Comparison of ENCODE assay signal across 24 cellular contexts in the genomic region with DNA sequence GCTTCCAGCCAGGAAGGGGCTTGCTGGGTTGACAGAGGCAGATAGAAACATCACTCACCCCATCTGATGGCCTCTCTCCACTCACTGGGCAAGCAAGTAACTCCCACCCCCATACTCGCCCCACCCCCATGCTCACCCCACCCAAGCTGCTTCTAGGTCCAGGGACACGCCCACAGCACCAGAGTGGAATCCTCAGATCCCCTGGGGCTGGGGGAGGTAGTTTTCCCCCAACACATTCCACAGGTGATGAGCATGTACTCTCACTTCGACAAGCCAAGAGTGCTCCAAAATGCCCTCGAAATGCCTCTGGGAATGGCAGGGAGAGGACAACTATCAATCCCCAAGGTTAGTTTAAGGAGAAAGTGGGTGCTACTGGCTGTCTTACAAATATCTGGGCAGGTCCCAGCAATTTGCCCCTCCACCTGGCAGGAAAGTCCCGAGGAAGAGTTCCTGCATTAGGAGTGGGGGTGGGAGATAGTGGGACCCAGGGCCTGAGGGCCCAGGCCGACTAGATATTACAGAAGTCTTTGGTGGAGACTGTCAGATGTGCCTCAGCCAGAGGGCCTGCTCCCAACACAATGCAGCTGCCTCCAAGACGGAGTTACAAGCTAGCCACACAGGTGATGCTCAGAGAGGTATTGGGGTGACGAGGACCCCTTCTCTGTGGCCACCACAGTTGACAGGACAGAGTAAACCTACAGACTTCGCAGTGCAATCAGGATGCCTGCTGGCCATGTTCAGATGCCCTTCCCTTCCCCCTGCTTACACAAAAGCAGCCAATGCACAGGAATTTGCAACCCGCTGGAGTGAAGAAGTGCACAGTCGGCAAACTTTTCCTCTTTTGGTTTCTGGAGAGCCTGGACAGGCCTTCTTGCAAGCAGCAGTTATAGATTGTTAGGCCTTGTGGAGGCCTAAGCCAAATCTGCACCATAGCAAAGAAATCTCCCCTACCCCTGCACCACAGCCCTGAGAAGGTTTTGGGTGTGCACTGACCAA. TPM values are rescaled to one million over a fixed set of nuclear protein-coding genes. Genes with fewer than 3 reads are reported as not detected.
DNase-seq lines count a peak whose midpoint lies in the region; ATAC-seq, FAIRE-seq and TF ChIP-seq lines count a peak whose summit lies in the region.
"Had no signal": no experiment of that assay in that cellular context is flagged by ENCODE, and none has a peak within 500 bp of the region (broad histone marks: within the 10 kb centered on the region; RNA-seq: fewer than 3 reads in every experiment).

No MANE protein-coding gene starts in this region.

- TF ChIP-seq RAD21 in A549 (conservative IDR thresholded peaks at IDR 0.05 in 1 of 2, IDR thresholded peaks at IDR 0.05 in 1 of 2), result no peak

- no peak overlapping the region for H3K4me3 ChIP-seq in A549
- H3K4me3 ChIP-seq: testis, vagina had no signal

- H3K4me3 Mint-ChIP-seq in chondrocyte (ENCODE audit: unreplicated experiment), result no peak overlapping the region
- H3K4me3 Mint-ChIP-seq in nephron progenitor cell, result peak overlapping the region; percentile 60
- no peak overlapping the region for H3K4me3 Mint-ChIP-seq in activated CD4-positive, alpha-beta T cell treated with anti-CD3 and anti-CD28 coated beads, Interleukin-2, amount 10 ng/mL, durations not matched to agents 7 days and 5 days
- H3K4me3 Mint-ChIP-seq: natural killer cell treated with Interleukin-12 subunit alpha and Interleukin-12 subunit beta and Interleukin-15 and Interleukin-18, amount 100 ng/mL, for 72 hours had no signal

- TF ChIP-seq CTCF in A549 (IDR thresholded peaks at IDR 0.05) (no peak), chondrocyte (IDR thresholded peaks at IDR 0.05) (no peak), nephron progenitor cell (IDR thresholded peaks at IDR 0.05) (no peak)

- H3K9me3 Mint-ChIP-seq in chondrocyte (ENCODE audit: low read depth), result no peaks in the 10 kb centered on the region
- H3K9me3 Mint-ChIP-seq in nephron progenitor cell, result no peaks in the 10 kb centered on the region
- H3K9me3 Mint-ChIP-seq in activated CD4-positive, alpha-beta T cell treated with anti-CD3 and anti-CD28 coated beads, Interleukin-2, amount 10 ng/mL, durations not matched to agents 7 days and 5 days, result no peaks in the 10 kb centered on the region
- H3K9me3 Mint-ChIP-seq: activated T-cell treated with anti-CD3 and anti-CD28 coated beads, Interleukin-2, amount 50 U/mL, for 72 hours; CD4-positive, alpha-beta T cell; natural killer cell treated with Interleukin-12 subunit alpha and Interleukin-12 subunit beta and Interleukin-15 and Interleukin-18, amount 100 ng/mL, for 72 hours; T-cell had no signal

- no peak for TF ChIP-seq POLR2A in A549 (IDR thresholded peaks at IDR 0.05; ENCODE audit: low read length)

- ATAC-seq in A549, result no peak
- ATAC-seq: activated T-cell treated with anti-CD3 and anti-CD28 coated beads, Interleukin-2, amount 50 U/mL, for 72 hours; natural killer cell treated with Interleukin-12 subunit alpha and Interleukin-12 subunit beta and Interleukin-15 and Interleukin-18, amount 100 ng/mL, for 72 hours; T-cell had no signal

- H3K36me3 Mint-ChIP-seq in chondrocyte (ENCODE audit: low read depth), result no peaks in the 10 kb centered on the region
- no peaks in the 10 kb centered on the region for H3K36me3 Mint-ChIP-seq in nephron progenitor cell (ENCODE audit: low read depth)
- no peaks in the 10 kb centered on the region for H3K36me3 Mint-ChIP-seq in activated CD4-positive, alpha-beta T cell treated with anti-CD3 and anti-CD28 coated beads, Interleukin-2, amount 10 ng/mL, durations not matched to agents 7 days and 5 days (ENCODE audit: low read depth)
- H3K36me3 Mint-ChIP-seq: natural killer cell treated with Interleukin-12 subunit alpha and Interleukin-12 subunit beta and Interleukin-15 and Interleukin-18, amount 100 ng/mL, for 72 hours; T-cell had no signal

- peaks cover 16% of the 10 kb centered on the region for H3K4me1 Mint-ChIP-seq in chondrocyte (ENCODE audit: low read depth)
- H3K4me1 Mint-ChIP-seq in nephron progenitor cell, result peaks cover 16% of the 10 kb centered on the region
- peaks cover 11% of the 10 kb centered on the region for H3K4me1 Mint-ChIP-seq in activated CD4-positive, alpha-beta T cell treated with anti-CD3 and anti-CD28 coated beads, Interleukin-2, amount 10 ng/mL, durations not matched to agents 7 days and 5 days

- no peaks in the 10 kb centered on the region for H3K9me3 ChIP-seq in A549
- H3K9me3 ChIP-seq: testis, vagina had no signal

- CTCF ChIA-PET in A549 (lab: Yijun Ruan, JAX), result interaction anchor here (0.8 to 16.5 kb wide), 12 partner anchors 12 to 328 kb away, joined by 3 to 424 read pairs (median 5); partner anchors contain the start of gene STK33
- CTCF ChIA-PET in activated CD4-positive, alpha-beta T cell treated with anti-CD3 and anti-CD28 coated beads, Interleukin-2, amount 10 ng/mL, durations not matched to agents 7 days and 5 days (lab: Charles Lee), result interaction anchor here (0.6 to 1.3 kb wide), 2 partner anchors 12 to 336 kb away, joined by 3 read pairs; no protein-coding TSS in a partner anchor

- POLR2A ChIA-PET in A549 (lab: Yijun Ruan, JAX), result no interaction called here
- POLR2A ChIA-PET in activated CD4-positive, alpha-beta T cell treated with anti-CD3 and anti-CD28 coated beads, Interleukin-2, amount 10 ng/mL, durations not matched to agents 7 days and 5 days (lab: Charles Lee), result no interaction called here

- no peak for FAIRE-seq in A549 (lab: Jason Lieb, UNC)

- 85% methylated on average over 10 of the region's 11 CpGs for WGBS in A549 (ENCODE audit: missing lambda C conversion rate)

- peaks cover 4% of the 10 kb centered on the region; the same call in 1 of the 3 replicates for H3K4me1 ChIP-seq in A549
- H3K4me1 ChIP-seq: testis had no signal

- no peak overlapping the region for H3K4me2 ChIP-seq in A549

- TF ChIP-seq EP300 in A549 (IDR thresholded peaks at IDR 0.05), result no peak

- H3K27me3 Mint-ChIP-seq in chondrocyte (ENCODE audit: low read depth), result peaks cover 63% of the 10 kb centered on the region
- peaks cover 89% of the 10 kb centered on the region for H3K27me3 Mint-ChIP-seq in nephron progenitor cell (ENCODE audit: low read depth, poor library complexity)
- peaks cover 76% of the 10 kb centered on the region for H3K27me3 Mint-ChIP-seq in activated CD4-positive, alpha-beta T cell treated with anti-CD3 and anti-CD28 coated beads, Interleukin-2, amount 10 ng/mL, durations not matched to agents 7 days and 5 days

- no peak overlapping the region for H3K27ac ChIP-seq in A549
- H3K27ac ChIP-seq: 22Rv1, dorsolateral prefrontal cortex, testis, vagina had no signal

- no peak overlapping the region for H3K27ac Mint-ChIP-seq in chondrocyte (ENCODE audit: unreplicated experiment)
- no peak overlapping the region for H3K27ac Mint-ChIP-seq in nephron progenitor cell
- H3K27ac Mint-ChIP-seq in activated CD4-positive, alpha-beta T cell treated with anti-CD3 and anti-CD28 coated beads, Interleukin-2, amount 10 ng/mL, durations not matched to agents 7 days and 5 days, result no peak overlapping the region
- H3K27ac Mint-ChIP-seq: activated T-cell treated with anti-CD3 and anti-CD28 coated beads, Interleukin-2, amount 50 U/mL, for 72 hours; CD4-positive, alpha-beta T cell; natural killer cell treated with Interleukin-12 subunit alpha and Interleukin-12 subunit beta and Interleukin-15 and Interleukin-18, amount 100 ng/mL, for 72 hours; T-cell had no signal

- DNase-seq in NCI-H82 (lab: John Stamatoyannopoulos, UW) (peak; percentile 18), NCI-H82 treated with DMSO at 0.1 percent for 48 hours (lab: John Stamatoyannopoulos, UW; ENCODE audit: unreplicated experiment) (no peak), A549 (ENCODE audit: low read depth in 1 of 2, low spot score in 1 of 2) (no peak), chondrocyte (ENCODE audit: low spot score) (peak; percentile 49), nephron progenitor cell (no peak), T1000 (lab: John Stamatoyannopoulos, UW) (no peak), activated gamma-delta T cell (lab: John Stamatoyannopoulos, UW) (no peak)
- no peak for DNase-seq in activated CD4-positive, alpha-beta T cell treated with anti-CD3 and anti-CD28 coated beads, Interleukin-2, amount 10 ng/mL, durations not matched to agents 7 days and 5 days
- DNase-seq: activated T-cell treated with anti-CD3 and anti-CD28 coated beads, Interleukin-2, amount 50 U/mL, for 72 hours; NCI-H1417 treated with DMSO at 0.1 percent for 48 hours; NCI-H2081 treated with DMSO at 0.1 percent for 48 hours; NCI-H226; stimulated activated CD4-positive, alpha-beta T cell treated with anti-CD3 and anti-CD28 coated beads, Interleukin-15, amount 100 ng/mL, for 24 hours; stimulated activated naive CD4-positive, alpha-beta T cell; testis had no signal

TF ChIP-seq in A549, 52 proteins besides CTCF, POLR2A, EP300 and RAD21:
- TF ChIP-seq GATA3 (IDR thresholded peaks at IDR 0.05; ENCODE audit: borderline replicate concordance) (no peak), MAFK (IDR thresholded peaks at IDR 0.05; ENCODE audit: partially characterized antibody) (peak; percentile 95), ZSCAN20 (CRISPR knock-in tag; IDR thresholded peaks at IDR 0.05) (no peak), BCL3 (IDR thresholded peaks at IDR 0.05) (no peak), TFCP2L1 (CRISPR knock-in tag; IDR thresholded peaks at IDR 0.05) (no peak)

RNA-seq across cellular contexts. Expression of gene LMO1, which starts 2.9 kb away (rescaled TPM):
- polyA plus RNA-seq in A549 (2011; rRNA removed), result 0.18 and 1.3 TPM in 2 replicates
- polyA plus RNA-seq in A549 (2012; cell fraction: cytosol; rRNA removed), result 0.99 and 1.2 TPM in 2 replicates
- 1.3 and 1.4 TPM in 2 replicates for polyA plus RNA-seq in A549 (2012; cell fraction: nucleus; rRNA removed)
- polyA plus RNA-seq in A549 (2017; fragmentation: RNase III; extraction: RNeasy Plus Mini Kit Qiagen cat#74134 plus additional on column Dnase treatment), result 1.1 to 3.1 TPM (median 2.7 TPM) in 3 replicates
- polyA minus RNA-seq in A549 (2011; rRNA and poly(A)+ RNA removed), result 0.83 TPM in 1 of 2 replicates, not detected in the other
- total RNA-seq in chondrocyte, result not detected in 3 replicates
- total RNA-seq in activated CD4-positive, alpha-beta T cell treated with anti-CD3 and anti-CD28 coated beads, Interleukin-2, amount 10 ng/mL, durations not matched to agents 7 days and 5 days, result not detected
- total RNA-seq: activated CD8-positive, alpha-beta memory T cell treated with anti-CD3 and anti-CD28 coated beads for 36 hours; CD4-positive, alpha-beta T cell; liver; natural killer cell treated with Interleukin-12 subunit alpha and Interleukin-12 subunit beta and Interleukin-15 and Interleukin-18, amount 100 ng/mL, for 72 hours; SK-MEL-5; T-cell; vagina had no signal
- polyA plus RNA-seq: liver had no signal

Comparison
In these comparisons a context has a peak if more than half of its experiments do, and no peak if none do; other contexts are left out.
1. DNase-seq: peak in NCI-H82 (single experiment) and chondrocyte (single experiment); none in NCI-H82 treated with DMSO at 0.1 percent for 48 hours (single experiment), A549 (0 of 2), nephron progenitor cell (single experiment), activated CD4-positive, alpha-beta T cell treated with anti-CD3 and anti-CD28 coated beads, Interleukin-2, amount 10 ng/mL, durations not matched to agents 7 days and 5 days (single experiment), T1000 (single experiment) and activated gamma-delta T cell (single experiment).